In genomic region chr6:87724994-87725811, GRCh38 we compare ENCODE assay signal across 12 cellular contexts. TPM values are rescaled to one million over a fixed set of nuclear protein-coding genes. Genes with fewer than 3 reads are reported as not detected.
DNase-seq lines count a peak whose midpoint lies in the region; ATAC-seq and TF ChIP-seq lines count a peak whose summit lies in the region.
"Had no signal": no experiment of that assay in that cellular context is flagged by ENCODE, and none has a peak within 500 bp of the region (broad histone marks: within the 10 kb centered on the region; RNA-seq: fewer than 3 reads in every experiment).

No MANE protein-coding gene starts in this region.

- H3K9me3 Mint-ChIP-seq in activated B cell treated with CpG ODN at 0.5 μM for 24 hours, result no peaks in the 10 kb centered on the region

- H3K4me1 Mint-ChIP-seq in activated B cell treated with CpG ODN at 0.5 μM for 24 hours, result peaks cover 36% of the 10 kb centered on the region

- peak overlapping the region; percentile 65 for H3K4me3 Mint-ChIP-seq in activated B cell treated with CpG ODN at 0.5 μM for 24 hours
- H3K4me3 Mint-ChIP-seq: brain had no signal

- no peaks in the 10 kb centered on the region for H3K27me3 Mint-ChIP-seq in activated B cell treated with CpG ODN at 0.5 μM for 24 hours

- POLR2A ChIA-PET in activated B cell treated with CpG ODN at 0.5 μM for 24 hours (lab: Charles Lee), result interaction anchor here (0.6 to 2.2 kb wide), 3 partner anchors 23 to 77 kb away, joined by 3 to 16 read pairs (median 4); partner anchors contain the start of gene AKIRIN2

- CTCF ChIA-PET in activated B cell treated with CpG ODN at 0.5 μM for 24 hours (lab: Charles Lee), result no interaction called here

- ATAC-seq in GM19467 (IDR thresholded peaks at IDR 0.05; ENCODE audit: unreplicated experiment) (peak; percentile 86), HG03097 (IDR thresholded peaks at IDR 0.05; ENCODE audit: low FRiP score, unreplicated experiment) (peak; percentile 76), activated B cell treated with CpG ODN at 0.5 μM for 24 hours (ENCODE audit: low read depth) (peak; percentile 93)
- ATAC-seq: heart right ventricle, pancreas had no signal

- H3K4me3 ChIP-seq in GM12865 (ENCODE audit: low read depth, low read length), result peak overlapping the region; percentile 39
- H3K4me3 ChIP-seq: heart right ventricle, pancreas had no signal

- intact Hi-C loops in activated B cell treated with CpG ODN at 0.5 μM for 24 hours (cut with micrococcal nuclease), result loop anchor here (1.0 to 2.0 kb wide), 2 partner anchors 23 to 32 kb away; partner anchors contain the start of gene AKIRIN2

- no peak for TF ChIP-seq CTCF in GM12865 (IDR thresholded peaks at IDR 0.05; ENCODE audit: insufficient read depth, low read depth, low read length, missing control alignments)
- no peak for TF ChIP-seq CTCF in activated B cell treated with CpG ODN at 0.5 μM for 24 hours (IDR thresholded peaks at IDR 0.05)

- DNase-seq in GM12865 (ENCODE audit: low read depth) (peak; percentile 95), activated B cell treated with CpG ODN at 0.5 μM for 24 hours (no peak), amniotic stem cell (lab: John Stamatoyannopoulos, UW) (no peak), NCI-H69 (lab: John Stamatoyannopoulos, UW) (no peak), NCI-H2107 (lab: John Stamatoyannopoulos, UW) (no peak), NCI-H1092 treated with DMSO at 0.1 percent for 48 hours (lab: John Stamatoyannopoulos, UW) (no peak)
- DNase-seq: DND-41, heart right ventricle, pancreas had no signal

- peak overlapping the region; percentile 93 for H3K27ac Mint-ChIP-seq in activated B cell treated with CpG ODN at 0.5 μM for 24 hours

- H3K36me3 Mint-ChIP-seq in activated B cell treated with CpG ODN at 0.5 μM for 24 hours (ENCODE audit: low read depth), result no peaks in the 10 kb centered on the region
- H3K36me3 Mint-ChIP-seq: brain had no signal

RNA-seq across cellular contexts. Expression of gene AKIRIN2, which starts 23.2 kb away (rescaled TPM):
- total RNA-seq in activated B cell treated with CpG ODN at 0.5 μM for 24 hours, result 61.9 and 76.4 TPM in 2 replicates
